ENCODE assay signal across 21 cellular contexts in genomic region chr2:219443697-219444023, GRCh38. TPM values are rescaled to one million over a fixed set of nuclear protein-coding genes. Genes with fewer than 3 reads are reported as not detected.
A peak's percentile ranks its signal among the peaks of the same experiment; 100 is the strongest.
DNase-seq lines count a peak whose midpoint lies in the region; ATAC-seq and TF ChIP-seq lines count a peak whose summit lies in the region.
"Had no signal": no experiment of that assay in that cellular context is flagged by ENCODE, and none has a peak within 500 bp of the region (broad histone marks: within the 10 kb centered on the region; RNA-seq: fewer than 3 reads in every experiment).

No MANE protein-coding gene starts in this region.

- no peak overlapping the region for H3K4me2 ChIP-seq in PC-3 (ENCODE audit: low read length)

- BruUV-seq in PC-3 (replicated peaks; lab: Mats Ljungman, UMichigan) = no TSS peak

- intact Hi-C loops in CD4-positive, alpha-beta memory T cell (cut with micrococcal nuclease) = no loop called here
- intact Hi-C loops in PC-3 (cut with micrococcal nuclease) = no loop called here

- H3K36me3 Mint-ChIP-seq in CD4-positive, alpha-beta memory T cell = no peaks in the 10 kb centered on the region
- H3K36me3 Mint-ChIP-seq in naive thymus-derived CD8-positive, alpha-beta T cell = no peaks in the 10 kb centered on the region
- H3K36me3 Mint-ChIP-seq: activated naive CD8-positive, alpha-beta T cell treated with anti-CD3 and anti-CD28 coated beads, Interleukin-2, amount 10 ng/mL, durations not matched to agents 7 days and 5 days; WTC11 had no signal

- H3K4me3 Mint-ChIP-seq in CD4-positive, alpha-beta memory T cell = peak overlapping the region in 5 of 8 donors; percentile 46 to 89 (median 71)
- H3K4me3 Mint-ChIP-seq in naive thymus-derived CD8-positive, alpha-beta T cell = peak overlapping the region in 6 of 10 donors; percentile 19 to 86 (median 47)

- H3K27ac Mint-ChIP-seq in CD4-positive, alpha-beta memory T cell = no peak overlapping the region
- H3K27ac Mint-ChIP-seq in naive thymus-derived CD8-positive, alpha-beta T cell = no peak overlapping the region
- H3K27ac Mint-ChIP-seq: T-helper 2 cell treated with Interferon-gamma antibody and Interleukin-4, amounts not matched to agents 5 μg/mL and 100 μg/mL, for 36 hours; WTC11 had no signal

- DNase-seq in CD4-positive, alpha-beta memory T cell = no peak
- DNase-seq in coronary artery (ENCODE audit: low spot score) (no peak), NCI-H2081 treated with DMSO at 0.1 percent for 48 hours (lab: John Stamatoyannopoulos, UW) (no peak), PC-3 (no peak)
- DNase-seq in naive thymus-derived CD8-positive, alpha-beta T cell = no peak
- no peak for DNase-seq in activated T-cell treated with anti-CD3 and anti-CD28 coated beads, Interleukin-2, amount 50 U/mL, for 1 hour
- DNase-seq: activated naive CD8-positive, alpha-beta T cell treated with anti-CD3 and anti-CD28 coated beads, Interleukin-2, amount 10 ng/mL, durations not matched to agents 7 days and 5 days; DMS79 treated with DMSO at 0.1 percent for 48 hours; HCEC 1CT; NCI-H1417 treated with DMSO at 0.1 percent for 48 hours; SJCRH30; stimulated activated CD4-positive, alpha-beta T cell treated with anti-CD3 and anti-CD28 coated beads, Interleukin-4, amount 100 ng/mL, for 24 hours had no signal

- H3K9me2 ChIP-seq in PC-3 (replicated peaks; ENCODE audit: low read length) = no peaks in the 10 kb centered on the region

- peaks cover 14% of the 10 kb centered on the region for H3K79me2 ChIP-seq in PC-3 (ENCODE audit: low read length)
- H3K79me2 ChIP-seq: parathyroid adenoma had no signal

- H3F3A ChIP-seq in PC-3 (ENCODE audit: low read length, unreplicated experiment) = no peaks in the 10 kb centered on the region

- TF ChIP-seq CTCF in coronary artery (IDR thresholded peaks at IDR 0.05) = no peak
- TF ChIP-seq CTCF in PC-3 (conservative IDR thresholded peaks at IDR 0.05; ENCODE audit: low read depth, low read length) = no peak

- no peak overlapping the region for H3K27ac ChIP-seq in CD4-positive, alpha-beta memory T cell (ENCODE audit: low read depth, low read length)
- H3K27ac ChIP-seq in coronary artery (peak overlapping the region; percentile 98 to 99), temporal lobe (ENCODE audit: low read depth, low read length) (peak overlapping the region; percentile 65), PC-3 (ENCODE audit: low read length) (no peak overlapping the region)
- H3K27ac ChIP-seq: parathyroid adenoma, SJCRH30 had no signal

- no peaks in the 10 kb centered on the region for H3K27me3 ChIP-seq in CD4-positive, alpha-beta memory T cell (ENCODE audit: insufficient read depth, low read length)
- no peaks in the 10 kb centered on the region for H3K27me3 ChIP-seq in PC-3 (ENCODE audit: low read length)
- H3K27me3 ChIP-seq: SJCRH30 had no signal

- peaks cover 5 to 20% of the 10 kb centered on the region in 2 donors for H3K27me3 Mint-ChIP-seq in CD4-positive, alpha-beta memory T cell
- peaks cover 0 to 15% (median 0%) of the 10 kb centered on the region in 5 donors for H3K27me3 Mint-ChIP-seq in naive thymus-derived CD8-positive, alpha-beta T cell

- H3K4me1 Mint-ChIP-seq in CD4-positive, alpha-beta memory T cell = peaks cover 6 to 18% (median 14%) of the 10 kb centered on the region in 4 donors
- H3K4me1 Mint-ChIP-seq in naive thymus-derived CD8-positive, alpha-beta T cell = peaks cover 13 to 28% (median 21%) of the 10 kb centered on the region in 4 donors

- no peak for ATAC-seq in naive thymus-derived CD8-positive, alpha-beta T cell
- ATAC-seq in esophagus mucosa (no peak), PC-3 (no peak)
- ATAC-seq: WTC11 had no signal

- H3K4me3 ChIP-seq in CD4-positive, alpha-beta memory T cell (ENCODE audit: low read length in 2 of 2) = no peak overlapping the region
- peak overlapping the region; percentile 83 for H3K4me3 ChIP-seq in coronary artery
- H3K4me3 ChIP-seq in PC-3 (ENCODE audit: low read length) = no peak overlapping the region
- H3K4me3 ChIP-seq: SJCRH30, smooth muscle cell had no signal

- no peaks in the 10 kb centered on the region for H3K9me3 Mint-ChIP-seq in CD4-positive, alpha-beta memory T cell
- no peaks in the 10 kb centered on the region for H3K9me3 Mint-ChIP-seq in naive thymus-derived CD8-positive, alpha-beta T cell
- H3K9me3 Mint-ChIP-seq: activated naive CD8-positive, alpha-beta T cell treated with anti-CD3 and anti-CD28 coated beads, Interleukin-2, amount 10 ng/mL, durations not matched to agents 7 days and 5 days; T-helper 2 cell treated with Interferon-gamma antibody and Interleukin-4, amounts not matched to agents 5 μg/mL and 100 μg/mL, for 36 hours; WTC11 had no signal

- H2AFZ ChIP-seq in PC-3 (ENCODE audit: low read length) = no peak overlapping the region
- H2AFZ ChIP-seq: parathyroid adenoma had no signal

- no peaks in the 10 kb centered on the region for H3K36me3 ChIP-seq in CD4-positive, alpha-beta memory T cell (ENCODE audit: insufficient read depth, low read length)
- no peaks in the 10 kb centered on the region for H3K36me3 ChIP-seq in PC-3 (ENCODE audit: low read depth, low read length)
- H3K36me3 ChIP-seq: SJCRH30 had no signal

- peaks cover 7% of the 10 kb centered on the region for H3K4me1 ChIP-seq in CD4-positive, alpha-beta memory T cell (ENCODE audit: insufficient read depth, low read length)
- peaks cover 18% of the 10 kb centered on the region for H3K4me1 ChIP-seq in PC-3 (ENCODE audit: insufficient read depth, low read length)

- no peaks in the 10 kb centered on the region for H3K9me3 ChIP-seq in CD4-positive, alpha-beta memory T cell (ENCODE audit: control insufficient read depth in 1 of 2, low read length in 2 of 2)
- H3K9me3 ChIP-seq in PC-3 (ENCODE audit: low read length) = no peaks in the 10 kb centered on the region
- H3K9me3 ChIP-seq: SJCRH30 had no signal

- H3K9ac ChIP-seq in PC-3 (ENCODE audit: low read length) = no peak overlapping the region
- H3K9ac ChIP-seq: parathyroid adenoma had no signal

- H4K20me1 ChIP-seq in PC-3 (ENCODE audit: low read length) = no peaks in the 10 kb centered on the region

- CTCF ChIA-PET in CD4-positive, alpha-beta memory T cell (lab: Charles Lee; ENCODE audit: partially characterized antibody) = no interaction called here
- CTCF ChIA-PET in PC-3 (lab: Charles Lee) = no interaction called here

- POLR2A ChIA-PET in CD4-positive, alpha-beta memory T cell (lab: Charles Lee; ENCODE audit: partially characterized antibody) = no interaction called here
- POLR2A ChIA-PET in naive thymus-derived CD8-positive, alpha-beta T cell (lab: Charles Lee) = no interaction called here
- POLR2A ChIA-PET in PC-3 (lab: Charles Lee; ENCODE audit: unreplicated experiment) = no interaction called here

RNA-seq across cellular contexts. Expression of gene SPEG, which starts 9.0 kb away (rescaled TPM):
- 1 to 10 TPM; 8.8 to 9.0 TPM for total RNA-seq in CD4-positive, alpha-beta memory T cell
- under 1 TPM; 0.15 to 0.20 TPM for polyA plus RNA-seq in CD4-positive, alpha-beta memory T cell
- total RNA-seq in naive thymus-derived CD8-positive, alpha-beta T cell = 10 to 100 TPM; 20.3 to 22.5 TPM
- 1 to 10 TPM; 1.6 to 3.0 (median 2.7) TPM for polyA plus RNA-seq in naive thymus-derived CD8-positive, alpha-beta T cell
- total RNA-seq in temporal lobe = 12.3 TPM
- total RNA-seq in esophagus mucosa = 3.8 TPM
- total RNA-seq in PC-3 (2014; rRNA removed) = 30.7 and 45.2 TPM in 2 replicates

RNA-seq across cellular contexts. Expression of gene DES, which starts 25.5 kb away (rescaled TPM):
- not detected for total RNA-seq in CD4-positive, alpha-beta memory T cell
- polyA plus RNA-seq in CD4-positive, alpha-beta memory T cell = not detected
- not detected for total RNA-seq in naive thymus-derived CD8-positive, alpha-beta T cell
- not detected for polyA plus RNA-seq in naive thymus-derived CD8-positive, alpha-beta T cell
- 0.49 TPM for total RNA-seq in temporal lobe
- 29.3 TPM for total RNA-seq in esophagus mucosa
- not detected in 2 replicates for total RNA-seq in PC-3 (2014; rRNA removed)
- total RNA-seq: activated naive CD8-positive, alpha-beta T cell treated with anti-CD3 and anti-CD28 coated beads, Interleukin-2, amount 10 ng/mL, durations not matched to agents 7 days and 5 days; dermis microvascular lymphatic vessel endothelial cell; HepG2; OCI-LY7 had no signal
- polyA plus RNA-seq: HepG2 had no signal

RNA-seq across cellular contexts. Expression of gene GMPPA, which starts 55.0 kb away (rescaled TPM):
- total RNA-seq in CD4-positive, alpha-beta memory T cell = 10 to 100 TPM; 45.2 to 48.3 TPM
- 10 to 100 TPM; 30.4 to 31.0 TPM for polyA plus RNA-seq in CD4-positive, alpha-beta memory T cell
- total RNA-seq in naive thymus-derived CD8-positive, alpha-beta T cell = 10 to 100 TPM; 22.5 to 26.9 TPM
- 10 to 100 TPM; 12.1 to 22.0 (median 17.0) TPM for polyA plus RNA-seq in naive thymus-derived CD8-positive, alpha-beta T cell
- total RNA-seq in temporal lobe (7.9 TPM), esophagus mucosa (19.9 TPM), PC-3 (2014; rRNA removed) (78.1 and 85.7 TPM in 2 replicates)

RNA-seq across cellular contexts. Expression of gene DNPEP, which starts 55.9 kb away (rescaled TPM):
- 10 to 100 TPM; 70.4 to 75.9 TPM for total RNA-seq in CD4-positive, alpha-beta memory T cell
- 10 to 100 TPM; 57.8 to 73.3 TPM for polyA plus RNA-seq in CD4-positive, alpha-beta memory T cell
- 10 to 100 TPM; 81.9 to 89.1 TPM for total RNA-seq in naive thymus-derived CD8-positive, alpha-beta T cell
- polyA plus RNA-seq in naive thymus-derived CD8-positive, alpha-beta T cell = 10 to 100 TPM; 51.2 to 62.6 (median 53.1) TPM
- total RNA-seq in temporal lobe (11.1 TPM), esophagus mucosa (32.3 TPM), PC-3 (2014; rRNA removed) (86.2 and 114 TPM in 2 replicates)

Comparison
In these comparisons a context has a peak if more than half of its experiments do, and no peak if none do; other contexts are left out.
1. H3K27ac ChIP-seq: peak in coronary artery (2 of 2) and temporal lobe (single experiment); none in CD4-positive, alpha-beta memory T cell (single experiment) and PC-3 (single experiment).
2. RNA of gene DES, which starts 25.5 kb away (total RNA-seq): 29.3 TPM in esophagus mucosa (single experiment); 0.49 TPM in temporal lobe (single experiment), not detected in CD4-positive, alpha-beta memory T cell, not detected in naive thymus-derived CD8-positive, alpha-beta T cell and not detected in PC-3; every median in the first group is over 10 times any median in the second.